ENCODE assay signal across 8 cellular contexts in the genomic region with DNA sequence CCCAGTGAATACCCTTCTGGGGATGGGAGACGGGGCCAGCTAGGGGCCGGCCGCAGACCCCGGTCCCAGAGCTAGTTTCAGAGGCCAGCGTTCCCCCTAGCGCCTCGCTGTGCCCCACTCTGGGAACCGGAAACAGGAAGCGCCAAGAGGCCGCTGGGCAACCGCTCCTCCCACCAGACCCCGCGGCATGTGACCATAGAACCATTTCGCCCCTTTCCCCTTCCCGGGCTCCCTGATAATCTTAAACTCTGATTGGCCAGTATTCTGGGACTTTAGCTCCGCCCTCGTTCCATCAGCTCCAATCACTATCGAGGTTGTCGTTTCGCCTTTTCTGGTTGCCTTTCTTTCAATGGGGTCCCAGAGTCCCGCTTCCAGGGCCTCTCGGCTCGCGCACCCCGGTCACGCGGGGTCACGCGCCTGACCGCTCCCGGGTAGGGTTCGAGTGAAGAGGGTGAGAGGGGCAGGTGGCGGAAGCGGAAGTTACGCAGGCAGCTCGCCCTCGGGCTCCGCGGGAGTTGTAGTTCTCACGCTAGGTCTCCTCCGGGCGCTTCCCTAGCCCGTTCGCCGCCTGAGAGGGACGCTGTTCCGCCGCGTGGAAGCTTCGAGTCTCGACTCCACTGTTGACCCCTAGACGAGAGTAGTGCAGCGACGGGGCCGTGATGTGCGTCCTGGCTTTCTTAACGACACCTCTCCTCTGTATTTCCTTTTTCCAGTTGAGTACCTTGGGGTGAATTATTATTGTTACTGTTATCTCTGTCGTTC. TPM values are rescaled to one million over a fixed set of nuclear protein-coding genes. Genes with fewer than 3 reads are reported as not detected.
DNase-seq lines count a peak whose midpoint lies in the region; ATAC-seq, FAIRE-seq and TF ChIP-seq lines count a peak whose summit lies in the region.

A gene (minus strand): TSS at position 121 of the 762 bp plus-strand sequence. CDS start 3,241 bp downstream, outside the sequence.

- peak; percentile 59 for TF ChIP-seq POLR2A in H54 (IDR thresholded peaks at IDR 0.05; ENCODE audit: low read depth, low read length)

- H3K36me3 ChIP-seq in ES-I3 (ENCODE audit: insufficient read depth, low read length): peaks cover 11% of the 10 kb centered on the region
- peaks cover 14% of the 10 kb centered on the region for H3K36me3 ChIP-seq in RWPE2 (ENCODE audit: low read depth)

- no peaks in the 10 kb centered on the region for H3K27me3 Mint-ChIP-seq in activated T-helper 2 cell treated with anti-CD3 and anti-CD28 coated beads, Interferon-gamma antibody, Interleukin-2, Interleukin-4, amounts not matched to agents 10 μg/mL and 5 μg/mL and 100 μg/mL, durations not matched to agents 14 hours and 24 hours and 36 hours (ENCODE audit: low read depth)
- H3K27me3 Mint-ChIP-seq in naive thymus-derived CD8-positive, alpha-beta T cell: no peaks in the 10 kb centered on the region

- H3K27ac ChIP-seq in RWPE2 (ENCODE audit: poor library complexity, severe bottlenecking): peak within 1 kb of the TSS; percentile 65

- H3K36me3 Mint-ChIP-seq in activated T-helper 2 cell treated with anti-CD3 and anti-CD28 coated beads, Interferon-gamma antibody, Interleukin-2, Interleukin-4, amounts not matched to agents 10 μg/mL and 5 μg/mL and 100 μg/mL, durations not matched to agents 14 hours and 24 hours and 36 hours (ENCODE audit: low read depth): peaks cover 55% of the 10 kb centered on the region
- peaks cover 0 to 28% (median 7%) of the 10 kb centered on the region in 3 donors for H3K36me3 Mint-ChIP-seq in naive thymus-derived CD8-positive, alpha-beta T cell

- peak; percentile 89 for ATAC-seq in RWPE2 (ENCODE audit: low read depth)
- ATAC-seq in naive thymus-derived CD8-positive, alpha-beta T cell: peak; percentile 78 to 80

- FAIRE-seq in H54 (lab: Jason Lieb, UNC): peak; percentile 85

- no peaks in the 10 kb centered on the region for H3K9me3 ChIP-seq in ES-I3 (ENCODE audit: control insufficient read depth, insufficient read depth, low read length)
- H3K9me3 ChIP-seq in RWPE2 (ENCODE audit: severe bottlenecking): no peaks in the 10 kb centered on the region

- peak within 1 kb of the TSS; percentile 100 for H3K4me3 Mint-ChIP-seq in activated T-helper 2 cell treated with anti-CD3 and anti-CD28 coated beads, Interferon-gamma antibody, Interleukin-2, Interleukin-4, amounts not matched to agents 10 μg/mL and 5 μg/mL and 100 μg/mL, durations not matched to agents 14 hours and 24 hours and 36 hours (ENCODE audit: low read depth)
- peak within 1 kb of the TSS; percentile 91 to 97 (median 95) for H3K4me3 Mint-ChIP-seq in naive thymus-derived CD8-positive, alpha-beta T cell

- no peaks in the 10 kb centered on the region for H3K27me3 ChIP-seq in RWPE2 (ENCODE audit: insufficient read depth, poor library complexity, severe bottlenecking)

- H3K27ac Mint-ChIP-seq in activated T-helper 2 cell treated with anti-CD3 and anti-CD28 coated beads, Interferon-gamma antibody, Interleukin-2, Interleukin-4, amounts not matched to agents 10 μg/mL and 5 μg/mL and 100 μg/mL, durations not matched to agents 14 hours and 24 hours and 36 hours: peak within 1 kb of the TSS; percentile 94
- peak within 1 kb of the TSS; percentile 91 to 99 (median 94) for H3K27ac Mint-ChIP-seq in naive thymus-derived CD8-positive, alpha-beta T cell

- H3K4me1 ChIP-seq in ES-I3 (ENCODE audit: insufficient read depth, low read length): no peaks in the 10 kb centered on the region
- H3K4me1 ChIP-seq in RWPE2 (ENCODE audit: insufficient read depth, poor library complexity, severe bottlenecking): peaks cover 3% of the 10 kb centered on the region

- H3K4me1 Mint-ChIP-seq in activated T-helper 2 cell treated with anti-CD3 and anti-CD28 coated beads, Interferon-gamma antibody, Interleukin-2, Interleukin-4, amounts not matched to agents 10 μg/mL and 5 μg/mL and 100 μg/mL, durations not matched to agents 14 hours and 24 hours and 36 hours (ENCODE audit: low read depth): peaks cover 59% of the 10 kb centered on the region
- H3K4me1 Mint-ChIP-seq in naive thymus-derived CD8-positive, alpha-beta T cell: peaks cover 43 to 77% (median 65%) of the 10 kb centered on the region in 4 donors

- H3K4me3 ChIP-seq in RWPE2 (ENCODE audit: severe bottlenecking): peak within 1 kb of the TSS; percentile 79
- peak within 1 kb of the TSS; percentile 99 for H3K4me3 ChIP-seq in fibroblast of mammary gland (ENCODE audit: control insufficient read depth, low read depth, low read length)

- POLR2A ChIA-PET in naive thymus-derived CD8-positive, alpha-beta T cell (lab: Charles Lee): interaction anchor here (0.5 to 4.9 kb wide), 18 partner anchors 8 to 305 kb away, joined by 3 to 51 read pairs (median 5); a partner anchor contains a TSS

- H3K9me3 Mint-ChIP-seq in activated T-helper 2 cell treated with anti-CD3 and anti-CD28 coated beads, Interferon-gamma antibody, Interleukin-2, Interleukin-4, amounts not matched to agents 10 μg/mL and 5 μg/mL and 100 μg/mL, durations not matched to agents 14 hours and 24 hours and 36 hours: peaks cover 21% of the 10 kb centered on the region
- peaks cover 0 to 10% (median 5%) of the 10 kb centered on the region in 9 donors for H3K9me3 Mint-ChIP-seq in naive thymus-derived CD8-positive, alpha-beta T cell

- peak; percentile 19 for TF ChIP-seq CTCF in RWPE2 (IDR thresholded peaks at IDR 0.05; ENCODE audit: poor library complexity, severe bottlenecking)
- peak; percentile 44 for TF ChIP-seq CTCF in fibroblast of mammary gland (conservative IDR thresholded peaks at IDR 0.05; ENCODE audit: control insufficient read depth, insufficient read depth, low read depth, low read length)

- intact Hi-C loops in activated T-helper 2 cell treated with anti-CD3 and anti-CD28 coated beads, Interferon-gamma antibody, Interleukin-2, Interleukin-4, amounts not matched to agents 10 μg/mL and 5 μg/mL and 100 μg/mL, durations not matched to agents 14 hours and 24 hours and 36 hours (cut with micrococcal nuclease): loop anchor here (1.0 to 10.0 kb wide), 7 partner anchors 34 to 1773 kb away; a partner anchor contains a TSS

- H3K9ac ChIP-seq in ES-I3 (ENCODE audit: low read depth, low read length): peak within 1 kb of the TSS; percentile 90

- DNase-seq in H54 (ENCODE audit: insufficient read length, low spot score) (peak; percentile 91), LoVo (ENCODE audit: low spot score) (peak; percentile 99), RWPE2 (ENCODE audit: low spot score) (peak; percentile 77), fibroblast of mammary gland (ENCODE audit: low read depth) (peak; percentile 93)
- peak; percentile 91 for DNase-seq in activated T-helper 2 cell treated with anti-CD3 and anti-CD28 coated beads, Interferon-gamma antibody, Interleukin-2, Interleukin-4, amounts not matched to agents 10 μg/mL and 5 μg/mL and 100 μg/mL, durations not matched to agents 14 hours and 24 hours and 36 hours (ENCODE audit: low spot score)
- peak; percentile 79 to 96 (median 86) for DNase-seq in naive thymus-derived CD8-positive, alpha-beta T cell
- DNase-seq in stimulated activated naive CD4-positive, alpha-beta T cell (lab: John Stamatoyannopoulos, UW): peak; percentile 80 to 91 (median 84)

RNA-seq across cellular contexts. Expression of the gene that starts here (rescaled TPM):
- 161 and 175 TPM in 2 replicates for total RNA-seq in activated T-helper 2 cell treated with anti-CD3 and anti-CD28 coated beads, Interferon-gamma antibody, Interleukin-2, Interleukin-4, amounts not matched to agents 10 μg/mL and 5 μg/mL and 100 μg/mL, durations not matched to agents 14 hours and 24 hours and 36 hours
- total RNA-seq in naive thymus-derived CD8-positive, alpha-beta T cell: 100 to 1,000 TPM; 173 to 175 TPM
- polyA plus RNA-seq in naive thymus-derived CD8-positive, alpha-beta T cell: 100 to 1,000 TPM; 228 to 260 (median 238) TPM

Comparison
In these comparisons a context has a peak if more than half of its experiments do, and no peak if none do; other contexts are left out.
1. Peak in every context shown above with its lines: DNase-seq, ATAC-seq, H3K4me3 ChIP-seq and H3K27ac ChIP-seq.